ENCODE assay signal across 11 cellular contexts in genomic region chr5:133252133-133252480, GRCh38.
"Had no signal": no experiment of that assay in that cellular context is flagged by ENCODE, and none has a peak within 500 bp of the region (broad histone marks: within the 10 kb centered on the region; RNA-seq: fewer than 3 reads in every experiment).

No MANE protein-coding gene starts in this region.

- H3K9me3 ChIP-seq: gastroesophageal sphincter, psoas muscle had no signal

- H3K36me3 ChIP-seq: gastroesophageal sphincter had no signal

- H3K4me1 ChIP-seq: gastroesophageal sphincter had no signal

- H3K27ac ChIP-seq: gastroesophageal sphincter, psoas muscle had no signal

- H3K27me3 ChIP-seq: gastroesophageal sphincter had no signal

- ATAC-seq: activated CD8-positive, alpha-beta memory T cell treated with anti-CD3 and anti-CD28 coated beads, Interleukin-2, amount 10 ng/mL, durations not matched to agents 7 days and 5 days; gastroesophageal sphincter; natural killer cell treated with Interleukin-12 subunit alpha and Interleukin-12 subunit beta and Interleukin-15 and Interleukin-18, amount 100 ng/mL, for 72 hours; psoas muscle; sciatic nerve had no signal

- DNase-seq: activated CD4-positive, alpha-beta T cell treated with anti-CD3 and anti-CD28 coated beads for 1 hour; activated CD4-positive, alpha-beta T cell treated with anti-CD3 and anti-CD28 coated beads, Interleukin-2, amount 50 U/mL, for 48 hours; activated CD8-positive, alpha-beta memory T cell treated with anti-CD3 and anti-CD28 coated beads, Interleukin-2, amount 10 ng/mL, durations not matched to agents 7 days and 5 days; activated effector memory CD4-positive, alpha-beta T cell treated with Interleukin-2 at 50 U/mL for 16 hours; activated T-cell treated with anti-CD3 and anti-CD28 coated beads, Interleukin-2, amount 50 U/mL, for 24 hours; amygdala; psoas muscle; stimulated activated naive CD4-positive, alpha-beta T cell treated with Interleukin-2 at 50 U/mL for 16 hours had no signal

- H3K4me3 ChIP-seq: gastroesophageal sphincter, psoas muscle had no signal
